ENCODE assay signal across 1 cellular context in the genomic region with DNA sequence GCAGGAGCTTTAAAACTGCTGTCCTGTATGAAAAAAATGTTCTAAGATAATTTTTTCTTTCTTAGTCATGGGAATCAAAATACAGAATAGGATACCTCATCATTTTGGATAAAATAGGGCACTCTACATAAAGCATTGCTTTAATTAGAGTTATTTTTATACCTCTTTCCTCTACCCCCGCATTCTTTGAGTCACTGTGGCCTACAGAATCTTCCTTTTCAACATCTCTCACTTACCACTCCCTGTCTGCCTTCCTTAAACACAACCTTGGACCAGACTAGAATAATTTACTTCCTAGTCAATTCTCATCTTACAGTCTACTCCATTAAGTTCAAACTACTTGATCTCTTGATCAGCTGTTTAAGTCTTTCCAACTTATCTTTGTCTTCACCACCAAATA.
TF ChIP-seq lines count a peak whose summit lies in the region.

No MANE protein-coding gene starts in this region.

TF ChIP-seq in IMR-90, 13 proteins besides CTCF, POLR2A, EP300 and RAD21 (continued from another document):
- TF ChIP-seq, protein P1, sequence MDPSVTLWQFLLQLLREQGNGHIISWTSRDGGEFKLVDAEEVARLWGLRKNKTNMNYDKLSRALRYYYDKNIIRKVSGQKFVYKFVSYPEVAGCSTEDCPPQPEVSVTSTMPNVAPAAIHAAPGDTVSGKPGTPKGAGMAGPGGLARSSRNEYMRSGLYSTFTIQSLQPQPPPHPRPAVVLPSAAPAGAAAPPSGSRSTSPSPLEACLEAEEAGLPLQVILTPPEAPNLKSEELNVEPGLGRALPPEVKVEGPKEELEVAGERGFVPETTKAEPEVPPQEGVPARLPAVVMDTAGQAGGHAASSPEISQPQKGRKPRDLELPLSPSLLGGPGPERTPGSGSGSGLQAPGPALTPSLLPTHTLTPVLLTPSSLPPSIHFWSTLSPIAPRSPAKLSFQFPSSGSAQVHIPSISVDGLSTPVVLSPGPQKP (IDR thresholded peaks at IDR 0.05; ENCODE audit: borderline replicate concordance, low read depth, low read length) = no peak
- TF ChIP-seq FOS (IDR thresholded peaks at IDR 0.05; ENCODE audit: low read depth, low read length) = no peak
